15 cellular contexts compared by ENCODE assay signal in genomic region chr4:151797853-151798252, GRCh38. TPM values are rescaled to one million over a fixed set of nuclear protein-coding genes. Genes with fewer than 3 reads are reported as not detected.
A peak's percentile ranks its signal among the peaks of the same experiment; 100 is the strongest.
DNase-seq lines count a peak whose midpoint lies in the region; ATAC-seq, FAIRE-seq and TF ChIP-seq lines count a peak whose summit lies in the region.
"Had no signal": no experiment of that assay in that cellular context is flagged by ENCODE, and none has a peak within 500 bp of the region (broad histone marks: within the 10 kb centered on the region; RNA-seq: fewer than 3 reads in every experiment).

No MANE protein-coding gene starts in this region.

- H3K4me3 ChIP-seq in K562 (no peak overlapping the region), neural cell (ENCODE audit: low read length) (no peak overlapping the region), esophagus muscularis mucosa (no peak overlapping the region)
- H3K4me3 ChIP-seq: A549 had no signal

- H3F3A ChIP-seq in neural cell (ENCODE audit: insufficient read depth, low read length, poor library complexity, severe bottlenecking): no peaks in the 10 kb centered on the region

- BruUV-seq in K562 (replicated peaks; lab: Mats Ljungman, UMichigan): no TSS peak

- H3K9me1 ChIP-seq in K562 (ENCODE audit: control insufficient read depth, insufficient read depth, low read length): no peaks in the 10 kb centered on the region

- H2AFZ ChIP-seq in K562 (ENCODE audit: low read depth, low read length): no peak overlapping the region
- no peak overlapping the region for H2AFZ ChIP-seq in neural cell (ENCODE audit: low read depth, low read length)

- H4K20me1 ChIP-seq in K562 (replicated peaks; ENCODE audit: control insufficient read depth, insufficient read depth, low read length): no peaks in the 10 kb centered on the region
- H4K20me1 ChIP-seq in neural cell (ENCODE audit: insufficient read depth): no peaks in the 10 kb centered on the region

- no peak for TF ChIP-seq POLR2A in K562 (conservative IDR thresholded peaks at IDR 0.05)
- TF ChIP-seq POLR2A in esophagus muscularis mucosa (IDR thresholded peaks at IDR 0.05; ENCODE audit: low read depth): no peak

- H3K27ac ChIP-seq in K562 (ENCODE audit: extremely low read depth, low read depth, low read length) (no peak overlapping the region), neural cell (ENCODE audit: low read length) (peak overlapping the region; percentile 76), esophagus muscularis mucosa (replicated peaks in 1 of 4) (no peak overlapping the region)
- H3K27ac ChIP-seq: A549, C4-2B had no signal

- H3K27me3 ChIP-seq in K562 (ENCODE audit: control insufficient read depth in 2 of 2, insufficient read depth in 2 of 2, low read length in 2 of 2): no peaks in the 10 kb centered on the region; a peak in 1 of 5 replicates
- H3K27me3 ChIP-seq in neural cell (ENCODE audit: insufficient read depth, low read depth, low read length): no peaks in the 10 kb centered on the region
- no peaks in the 10 kb centered on the region for H3K27me3 ChIP-seq in esophagus muscularis mucosa
- H3K27me3 ChIP-seq: BE2C had no signal

- TF ChIP-seq CTCF in K562 (IDR thresholded peaks at IDR 0.05 in 2 of 3, conservative IDR thresholded peaks at IDR 0.05 in 1 of 3; ENCODE audit: insufficient read depth in 2 of 3, low read depth in 1 of 3, low read length in 3 of 3) (no peak), neural cell (IDR thresholded peaks at IDR 0.05; ENCODE audit: poor library complexity, severe bottlenecking) (no peak), esophagus muscularis mucosa (IDR thresholded peaks at IDR 0.05) (no peak)

- H3K4me2 ChIP-seq in K562 (ENCODE audit: insufficient read depth, low read length) (no peak overlapping the region), neural cell (ENCODE audit: low read length) (no peak overlapping the region)

- H3K4me1 ChIP-seq in K562 (replicated peaks in 1 of 2; ENCODE audit: control insufficient read depth in 2 of 2, insufficient read depth in 2 of 2, low read length in 2 of 2) (no peaks in the 10 kb centered on the region), esophagus muscularis mucosa (peaks cover 0 to 12% (median 10%) of the 10 kb centered on the region in 4 donors)
- H3K4me1 ChIP-seq: A549, BE2C had no signal

- intact Hi-C loops in K562 (cut with micrococcal nuclease) (no loop called here), esophagus muscularis mucosa (cut with DNase I) (no loop called here)

- H3K9me2 ChIP-seq in neural cell (ENCODE audit: insufficient read depth, low read length): no peaks in the 10 kb centered on the region

- TF ChIP-seq EP300 in Ishikawa (IDR thresholded peaks at IDR 0.05; ENCODE audit: borderline replicate concordance) (no peak), K562 (IDR thresholded peaks at IDR 0.05; ENCODE audit: low read length) (no peak), neural cell (conservative IDR thresholded peaks at IDR 0.05; ENCODE audit: poor library complexity, severe bottlenecking) (no peak), esophagus muscularis mucosa (IDR thresholded peaks at IDR 0.05) (no peak)

- no peaks in the 10 kb centered on the region for H3K9me3 ChIP-seq in K562 (replicated peaks; ENCODE audit: control insufficient read depth, insufficient read depth, low read depth, low read length)
- no peaks in the 10 kb centered on the region for H3K9me3 ChIP-seq in neural cell (ENCODE audit: low read length)
- H3K9me3 ChIP-seq in esophagus muscularis mucosa: no peaks in the 10 kb centered on the region
- H3K9me3 ChIP-seq: A549, BE2C had no signal

- POLR2A ChIA-PET in K562 (lab: Yijun Ruan, JAX): no interaction called here

- TF ChIP-seq RAD21 in Ishikawa (IDR thresholded peaks at IDR 0.05; ENCODE audit: low read depth) (no peak), K562 (CRISPR knock-in tag; conservative IDR thresholded peaks at IDR 0.05 in 1 of 2, IDR thresholded peaks at IDR 0.05 in 1 of 2) (no peak), neural cell (conservative IDR thresholded peaks at IDR 0.05) (no peak)

- CTCF ChIA-PET in K562 (lab: Yijun Ruan, JAX; ENCODE audit: low intra/inter-chr PET ratio): no interaction called here

- DNase-seq in K562 (ENCODE audit: extremely low read depth in 1 of 4, low spot score in 3 of 4) (peak in 1 of 4 experiments; percentile 11), esophagus muscularis mucosa (ENCODE audit: extremely low spot score) (no peak)
- DNase-seq in activated effector memory CD4-positive, alpha-beta T cell treated with anti-CD3 and anti-CD28 coated beads, Interleukin-2, amount 50 U/mL, for 16 hours: no peak
- DNase-seq: BE2C; CD4-positive, alpha-beta memory T cell; DMS79; IMR-90 had no signal

- no peaks in the 10 kb centered on the region for H3K79me2 ChIP-seq in K562 (ENCODE audit: control insufficient read depth, insufficient read depth, low read length)
- H3K79me2 ChIP-seq in neural cell (replicated peaks; ENCODE audit: insufficient read depth, low read length): no peaks in the 10 kb centered on the region

- H3K36me3 ChIP-seq in K562 (ENCODE audit: control insufficient read depth, insufficient read depth, low read length) (no peaks in the 10 kb centered on the region), neural cell (ENCODE audit: insufficient read depth, low read length) (no peaks in the 10 kb centered on the region), esophagus muscularis mucosa (no peaks in the 10 kb centered on the region)
- H3K36me3 ChIP-seq: BE2C had no signal

- ATAC-seq in K562 (no peak), HG02852 (IDR thresholded peaks at IDR 0.05; ENCODE audit: unreplicated experiment) (no peak), HG03045 (IDR thresholded peaks at IDR 0.05; ENCODE audit: unreplicated experiment) (no peak)
- ATAC-seq: A549, HCT116 had no signal

- in situ Hi-C loops in K562 (cut with MboI): no loop called here

- FAIRE-seq in K562 (lab: Jason Lieb, UNC): no peak
- FAIRE-seq: A549, H54 had no signal

- no peak overlapping the region for H3K9ac ChIP-seq in K562 (ENCODE audit: insufficient read depth in 1 of 2, low read depth in 2 of 2, low read length in 2 of 2)
- no peak overlapping the region for H3K9ac ChIP-seq in neural cell (ENCODE audit: low read length)

TF ChIP-seq in Ishikawa, 13 proteins besides CTCF, POLR2A, EP300 and RAD21:
- TF ChIP-seq FOXM1 (IDR thresholded peaks at IDR 0.05; ENCODE audit: borderline replicate concordance, low read depth): no peak
- TF ChIP-seq USF1 (IDR thresholded peaks at IDR 0.05): peak; percentile 50

TF ChIP-seq in K562, 482 proteins besides CTCF, POLR2A, EP300 and RAD21 (continues in another document):
- TF ChIP-seq ZNF124 (CRISPR knock-in tag; IDR thresholded peaks at IDR 0.05) (no peak), ATF6 (CRISPR knock-in tag; IDR thresholded peaks at IDR 0.05) (no peak), SRSF7 (optimal IDR thresholded peaks at IDR 0.05; ENCODE audit: low read depth, low read length) (no peak)

TF ChIP-seq in neural cell, 6 proteins besides CTCF, POLR2A, EP300 and RAD21:
- TF ChIP-seq POLR2AphosphoS5 (IDR thresholded peaks at IDR 0.05) (no peak), SMC3 (conservative IDR thresholded peaks at IDR 0.05; ENCODE audit: poor library complexity) (no peak), REST (IDR thresholded peaks at IDR 0.05; ENCODE audit: borderline replicate concordance) (no peak)

RNA-seq across cellular contexts. Expression of gene GATB, which starts 37.0 kb away (rescaled TPM):
- total RNA-seq in K562 (2011; cell fraction: chromatin; rRNA removed; ENCODE audit: low replicate concordance): 25.2 and 26.2 TPM in 2 replicates
- total RNA-seq in K562 (2011; cell fraction: nucleolus; rRNA removed): 11.7 and 15.1 TPM in 2 replicates
- total RNA-seq in K562 (2011; cell fraction: nucleoplasm; rRNA removed): 19.6 and 22.7 TPM in 2 replicates
- total RNA-seq in K562 (2014; rRNA removed): 24.0 and 26.2 TPM in 2 replicates
- 21.7 TPM in 2 replicates for total RNA-seq in K562 (2014; rRNA removed; fragmentation: Illumina TruSeq; extraction: Trizol)
- total RNA-seq in K562 (2015; rRNA removed; fragmentation: Illumina TruSeq; extraction: Trizol): 22.3 and 25.4 TPM in 2 replicates
- total RNA-seq in K562 (2021): 22.2 and 24.2 TPM in 2 replicates
- 25.2 and 31.8 TPM in 2 replicates for polyA plus RNA-seq in K562 (2011; rRNA removed)
- polyA plus RNA-seq in K562 (2011; cell fraction: cytosol; rRNA removed): 16.7 and 21.3 TPM in 2 replicates
- polyA plus RNA-seq in K562 (2011; cell fraction: nucleus; rRNA removed): 19.0 and 20.3 TPM in 2 replicates
- polyA plus RNA-seq in K562 (2012): 13.3 and 17.8 TPM in 2 replicates
- 25.3 and 28.5 TPM in 2 replicates for polyA plus RNA-seq in K562 (2014; fragmentation: Illumina TruSeq; extraction: Trizol)
- 10 to 100 TPM; 15.3 to 26.9 TPM for polyA plus RNA-seq in K562 (2014; fragmentation: Nextera tagmentation; extraction: Ambion mirVana)
- 21.8 and 30.4 TPM in 2 replicates for polyA plus RNA-seq in K562 (2014; rRNA removed)
- polyA minus RNA-seq in K562 (2011; rRNA and poly(A)+ RNA removed): 27.0 and 28.3 TPM in 2 replicates
- polyA minus RNA-seq in K562 (2011; cell fraction: cytosol; rRNA and poly(A)+ RNA removed): 10.8 and 14.2 TPM in 2 replicates
- polyA minus RNA-seq in K562 (2011; cell fraction: nucleus; rRNA and poly(A)+ RNA removed): 13.3 and 19.9 TPM in 2 replicates
- polyA plus RNA-seq in neural cell: 15.3 and 18.8 TPM in 2 replicates
- polyA minus RNA-seq in neural cell: 18.5 and 21.9 TPM in 2 replicates
- 10 to 100 TPM; 12.4 to 19.9 (median 16.4) TPM for total RNA-seq in esophagus muscularis mucosa
